20 cellular contexts compared by ENCODE assay signal in the genomic region with DNA sequence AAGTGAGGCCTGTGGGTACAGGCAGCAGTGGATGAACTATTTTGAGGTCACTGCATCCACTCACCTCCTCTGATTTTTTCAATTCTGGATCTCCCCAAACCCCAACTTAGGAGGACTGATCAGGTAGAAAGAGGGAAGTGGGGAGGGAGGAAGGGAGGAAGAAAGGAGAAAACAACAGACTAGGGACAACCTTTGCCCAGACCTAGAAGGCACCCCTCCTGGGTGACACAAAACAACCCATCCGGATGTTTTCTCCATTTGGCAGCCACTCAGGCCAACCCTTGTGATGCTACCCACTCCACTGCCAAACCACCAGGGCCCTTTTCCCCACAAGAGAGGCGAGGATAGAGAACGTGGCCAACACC. TPM values are rescaled to one million over a fixed set of nuclear protein-coding genes. Genes with fewer than 3 reads are reported as not detected.
DNase-seq lines count a peak whose midpoint lies in the region; ATAC-seq and TF ChIP-seq lines count a peak whose summit lies in the region.
"Had no signal": no experiment of that assay in that cellular context is flagged by ENCODE, and none has a peak within 500 bp of the region (broad histone marks: within the 10 kb centered on the region; RNA-seq: fewer than 3 reads in every experiment).

No MANE protein-coding gene starts in this region.

- no peaks in the 10 kb centered on the region for H3K9me3 ChIP-seq in iPS-15b (ENCODE audit: control insufficient read depth, insufficient read depth, low read length)
- H3K9me3 ChIP-seq in spleen = no peaks in the 10 kb centered on the region
- no peaks in the 10 kb centered on the region for H3K9me3 ChIP-seq in tibial nerve
- H3K9me3 ChIP-seq: A549, HAP-1, upper lobe of right lung had no signal

- POLR2A ChIA-PET in activated CD4-positive, alpha-beta T cell treated with anti-CD3 and anti-CD28 coated beads, Interleukin-2, amount 10 ng/mL, durations not matched to agents 7 days and 5 days (lab: Charles Lee) = no interaction called here
- POLR2A ChIA-PET in WTC11 (lab: Charles Lee) = no interaction called here

- peak overlapping the region; percentile 84 for H3K4me3 Mint-ChIP-seq in activated CD4-positive, alpha-beta T cell treated with anti-CD3 and anti-CD28 coated beads, Interleukin-2, amount 10 ng/mL, durations not matched to agents 7 days and 5 days
- no peak overlapping the region for H3K4me3 Mint-ChIP-seq in WTC11
- H3K4me3 Mint-ChIP-seq: activated B cell treated with CpG ODN at 0.5 μM for 24 hours; dendritic cell treated with granulocyte-macrophage colony-stimulating factor and Interleukin-4, amounts not matched to agents 40 ng/mL and 50 ng/mL, for 4 days had no signal

- no peaks in the 10 kb centered on the region for H3K9me3 Mint-ChIP-seq in activated CD4-positive, alpha-beta T cell treated with anti-CD3 and anti-CD28 coated beads, Interleukin-2, amount 10 ng/mL, durations not matched to agents 7 days and 5 days
- H3K9me3 Mint-ChIP-seq in WTC11 = no peaks in the 10 kb centered on the region
- H3K9me3 Mint-ChIP-seq: activated B cell treated with CpG ODN at 0.5 μM for 24 hours; dendritic cell treated with granulocyte-macrophage colony-stimulating factor and Interleukin-4, amounts not matched to agents 40 ng/mL and 50 ng/mL, for 4 days had no signal

- no peak for TF ChIP-seq EP300 in tibial nerve (IDR thresholded peaks at IDR 0.05)

- H3K4me3 ChIP-seq in iPS-15b (ENCODE audit: low read depth, low read length) (no peak overlapping the region), spleen (peak overlapping the region in 1 of 8 donors; percentile 97), tibial nerve (no peak overlapping the region)
- H3K4me3 ChIP-seq: A549, HAP-1, skin epidermis, upper lobe of right lung had no signal

- no peaks in the 10 kb centered on the region for H3K27me3 Mint-ChIP-seq in activated CD4-positive, alpha-beta T cell treated with anti-CD3 and anti-CD28 coated beads, Interleukin-2, amount 10 ng/mL, durations not matched to agents 7 days and 5 days
- peaks cover 4% of the 10 kb centered on the region; the same call in 1 of the 2 replicates for H3K27me3 Mint-ChIP-seq in WTC11 (ENCODE audit: low read depth)
- H3K27me3 Mint-ChIP-seq: activated B cell treated with CpG ODN at 0.5 μM for 24 hours; dendritic cell treated with granulocyte-macrophage colony-stimulating factor and Interleukin-4, amounts not matched to agents 40 ng/mL and 50 ng/mL, for 4 days had no signal

- peaks cover 31% of the 10 kb centered on the region for H3K36me3 ChIP-seq in iPS-15b (ENCODE audit: control insufficient read depth, insufficient read depth, low read length)
- peaks cover 3 to 48% (median 36%) of the 10 kb centered on the region in 6 donors for H3K36me3 ChIP-seq in spleen
- H3K36me3 ChIP-seq in tibial nerve = peaks cover 3 to 45% (median 22%) of the 10 kb centered on the region in 3 donors

- peak overlapping the region; percentile 97 for H3K27ac Mint-ChIP-seq in activated CD4-positive, alpha-beta T cell treated with anti-CD3 and anti-CD28 coated beads, Interleukin-2, amount 10 ng/mL, durations not matched to agents 7 days and 5 days
- peak overlapping the region; percentile 20; the same call in 1 of the 2 replicates for H3K27ac Mint-ChIP-seq in WTC11
- H3K27ac Mint-ChIP-seq: activated B cell treated with CpG ODN at 0.5 μM for 24 hours; dendritic cell treated with granulocyte-macrophage colony-stimulating factor and Interleukin-4, amounts not matched to agents 40 ng/mL and 50 ng/mL, for 4 days had no signal

- H3K4me1 ChIP-seq in iPS-15b (ENCODE audit: control insufficient read depth, insufficient read depth, low read length) (peaks cover 24% of the 10 kb centered on the region), spleen (peaks cover 38 to 98% (median 83%) of the 10 kb centered on the region in 6 donors), tibial nerve (peaks cover 0 to 49% (median 32%) of the 10 kb centered on the region in 4 donors)

- peak overlapping the region; percentile 41 for H3K9ac ChIP-seq in iPS-15b (ENCODE audit: low read depth, low read length)

- intact Hi-C loops in spleen (cut with DNase I; ENCODE audit: low total_unique reads) = no loop called here

- no peak for DNase-seq in activated CD4-positive, alpha-beta T cell treated with anti-CD3 and anti-CD28 coated beads, Interleukin-2, amount 10 ng/mL, durations not matched to agents 7 days and 5 days
- DNase-seq in activated CD4-positive, alpha-beta T cell treated with anti-CD3 and anti-CD28 coated beads, Interleukin-2, amount 50 U/mL, for 1 hour = no peak
- DNase-seq in WTC11 (ENCODE audit: low spot score) (no peak), spleen (no peak), tibial nerve (ENCODE audit: low spot score in 2 of 2) (no peak)
- DNase-seq: activated B cell treated with CpG ODN at 0.5 μM for 24 hours, activated gamma-delta T cell treated with Interleukin-2 at 50 U/mL for 16 hours, NCI-H146, NCI-H748 treated with DMSO at 0.1 percent for 48 hours, SHP77, upper lobe of right lung had no signal

- ATAC-seq in WTC11 (no peak), GM21723 (IDR thresholded peaks at IDR 0.05; ENCODE audit: unreplicated experiment) (no peak), HG03139 (IDR thresholded peaks at IDR 0.05; ENCODE audit: unreplicated experiment) (no peak)
- ATAC-seq: A549, upper lobe of right lung had no signal

- TF ChIP-seq CTCF in WTC11 (IDR thresholded peaks at IDR 0.05) (no peak), spleen (IDR thresholded peaks at IDR 0.05 in 8 of 11, conservative IDR thresholded peaks at IDR 0.05 in 3 of 11) (no peak), tibial nerve (IDR thresholded peaks at IDR 0.05) (no peak)

- WGBS in spleen, 5 donors = 67 to 93% (median 83%) methylated on average over 3 of the region's 3 CpGs
- WGBS in tibial nerve, 2 donors = 59 to 67% methylated on average over 3 of the region's 3 CpGs

- CTCF ChIA-PET in activated CD4-positive, alpha-beta T cell treated with anti-CD3 and anti-CD28 coated beads, Interleukin-2, amount 10 ng/mL, durations not matched to agents 7 days and 5 days (lab: Charles Lee) = interaction anchor here (1.2 to 2.7 kb wide), 2 partner anchors 194 to 303 kb away, joined by 3 to 7 read pairs; partner anchors contain the start of gene MIEN1
- CTCF ChIA-PET in WTC11 (lab: Charles Lee) = interaction anchor here (1.0 to 1.3 kb wide), 4 partner anchors 23 to 142 kb away, joined by 3 to 4 read pairs (median 3); no protein-coding TSS in a partner anchor

- H3K36me3 Mint-ChIP-seq in activated CD4-positive, alpha-beta T cell treated with anti-CD3 and anti-CD28 coated beads, Interleukin-2, amount 10 ng/mL, durations not matched to agents 7 days and 5 days (ENCODE audit: low read depth) = peaks cover 56% of the 10 kb centered on the region
- peaks cover 13% of the 10 kb centered on the region for H3K36me3 Mint-ChIP-seq in WTC11

- H3K27ac ChIP-seq in spleen (peak overlapping the region in 5 of 8 donors; percentile 10 to 93 (median 88)), tibial nerve (peak overlapping the region in 1 of 4 donors; percentile 16)
- H3K27ac ChIP-seq: A549, upper lobe of right lung had no signal

- no peak for TF ChIP-seq POLR2A in spleen (IDR thresholded peaks at IDR 0.05)
- no peak for TF ChIP-seq POLR2A in tibial nerve (IDR thresholded peaks at IDR 0.05)

- H3K27me3 ChIP-seq in iPS-15b (ENCODE audit: control insufficient read depth, insufficient read depth, low read length) (no peaks in the 10 kb centered on the region), spleen (replicated peaks in 1 of 7) (no peaks in the 10 kb centered on the region), tibial nerve (no peaks in the 10 kb centered on the region)
- H3K27me3 ChIP-seq: upper lobe of right lung had no signal

- peaks cover 78% of the 10 kb centered on the region for H3K4me1 Mint-ChIP-seq in activated CD4-positive, alpha-beta T cell treated with anti-CD3 and anti-CD28 coated beads, Interleukin-2, amount 10 ng/mL, durations not matched to agents 7 days and 5 days
- peaks cover 38% of the 10 kb centered on the region for H3K4me1 Mint-ChIP-seq in WTC11

TF ChIP-seq in WTC11, 78 proteins besides CTCF, POLR2A, EP300 and RAD21 (continues in another document):
- TF ChIP-seq SMAD4 (CRISPR knock-in tag; IDR thresholded peaks at IDR 0.05) (no peak), MAX (CRISPR knock-in tag; IDR thresholded peaks at IDR 0.05) (no peak)

RNA-seq across cellular contexts. Expression of gene ORMDL3, which starts 2.7 kb away (rescaled TPM):
- total RNA-seq in activated CD4-positive, alpha-beta T cell treated with anti-CD3 and anti-CD28 coated beads, Interleukin-2, amount 10 ng/mL, durations not matched to agents 7 days and 5 days = 100 to 1,000 TPM; 152 TPM
- total RNA-seq in WTC11 (2021) (53.2 to 59.4 TPM (median 54.1 TPM) in 3 replicates), spleen (10 to 100 TPM; 48.0 to 77.6 (median 58.2) TPM), tibial nerve (10 to 100 TPM; 45.7 to 88.2 (median 72.3) TPM)
- 10 to 100 TPM; 34.7 to 44.0 (median 40.5) TPM for polyA plus RNA-seq in spleen

RNA-seq across cellular contexts. Expression of gene LRRC3C, which starts 2.9 kb away (rescaled TPM):
- not detected for total RNA-seq in activated CD4-positive, alpha-beta T cell treated with anti-CD3 and anti-CD28 coated beads, Interleukin-2, amount 10 ng/mL, durations not matched to agents 7 days and 5 days
- total RNA-seq in WTC11 (2021) (not detected in 3 replicates), spleen (not detected), tibial nerve (not detected)
- under 1 TPM in 1 of 3 donors, not detected in 2; 0.08 TPM for polyA plus RNA-seq in spleen
- total RNA-seq: activated B cell treated with CpG ODN at 0.5 μM for 24 hours, fibroblast of villous mesenchyme, upper lobe of right lung had no signal
- polyA plus RNA-seq: A549, keratinocyte had no signal

RNA-seq across cellular contexts. Expression of gene GSDMB, which starts 6.2 kb away (rescaled TPM):
- total RNA-seq in activated CD4-positive, alpha-beta T cell treated with anti-CD3 and anti-CD28 coated beads, Interleukin-2, amount 10 ng/mL, durations not matched to agents 7 days and 5 days = 10 to 100 TPM; 55.4 to 63.1 TPM
- total RNA-seq in WTC11 (2021) = 14.1 to 21.6 TPM (median 18.5 TPM) in 3 replicates
- 10 to 100 TPM; 15.4 to 30.0 (median 21.4) TPM for total RNA-seq in spleen
- 10 to 100 TPM; 13.1 to 41.9 (median 18.2) TPM for polyA plus RNA-seq in spleen
- total RNA-seq in tibial nerve = 10 to 100 TPM in 3 of 4 donors, 1 to 10 TPM in 1; 8.1 to 21.2 (median 16.8) TPM

RNA-seq across cellular contexts. Expression of gene GSDMA, which starts 38.1 kb away (rescaled TPM):
- total RNA-seq in activated CD4-positive, alpha-beta T cell treated with anti-CD3 and anti-CD28 coated beads, Interleukin-2, amount 10 ng/mL, durations not matched to agents 7 days and 5 days = 1 to 10 TPM in 1 of 2 experiments, under 1 TPM in 1; 0.89 to 1.5 TPM
- total RNA-seq in WTC11 (2021) (not detected in 3 replicates), spleen (1 to 10 TPM in 1 of 7 donors, under 1 TPM in 4, not detected in 2; 0.30 to 1.2 (median 0.50) TPM), tibial nerve (under 1 TPM in 1 of 4 donors, not detected in 3; 0.20 TPM)
- polyA plus RNA-seq in spleen = under 1 TPM in 2 of 3 donors, not detected in 1; 0.07 to 0.24 TPM
- total RNA-seq: activated B cell treated with CpG ODN at 0.5 μM for 24 hours had no signal
- polyA plus RNA-seq: A549 had no signal

RNA-seq across cellular contexts. Expression of gene PSMD3, which starts 55.9 kb away (rescaled TPM):
- total RNA-seq in activated CD4-positive, alpha-beta T cell treated with anti-CD3 and anti-CD28 coated beads, Interleukin-2, amount 10 ng/mL, durations not matched to agents 7 days and 5 days = 10 to 100 TPM; 88.4 to 94.9 TPM
- 157 to 190 TPM (median 158 TPM) in 3 replicates for total RNA-seq in WTC11 (2021)
- 10 to 100 TPM; 57.4 to 70.6 (median 65.5) TPM for total RNA-seq in spleen
- polyA plus RNA-seq in spleen = 10 to 100 TPM; 35.6 to 50.8 (median 43.5) TPM
- 100 to 1,000 TPM in 1 of 4 donors, 10 to 100 TPM in 3; 64.7 to 109 (median 72.1) TPM for total RNA-seq in tibial nerve
